In genomic region chr2:240868286-240869108, GRCh38 we compare ENCODE assay signal across 1 cellular context.
TF ChIP-seq lines count a peak whose summit lies in the region.

Gene AGXT, plus strand, starts transcription at chr2:240868824. Its CDS starts 42 bp downstream, at chr2:240868866.

TF ChIP-seq in HepG2, 621 proteins besides CTCF, POLR2A, EP300 and RAD21 (continued from another document and continues in another):
- TF ChIP-seq ZNF770 (CRISPR knock-in tag; IDR thresholded peaks at IDR 0.05) (peak; percentile 60), AHR (CRISPR knock-in tag; IDR thresholded peaks at IDR 0.05) (no peak), ZMYM4 (CRISPR knock-in tag; IDR thresholded peaks at IDR 0.05) (peak; percentile 41; the same call in 1 of the 2 replicates), REPIN1 (CRISPR knock-in tag; IDR thresholded peaks at IDR 0.05; ENCODE audit: borderline replicate concordance, low read depth) (peak; percentile 80; the same call in 1 of the 2 replicates), FOXJ3 (CRISPR knock-in tag; IDR thresholded peaks at IDR 0.05; ENCODE audit: borderline replicate concordance) (peak; percentile 80; the same call in 1 of the 2 replicates), NFE2 (CRISPR knock-in tag; IDR thresholded peaks at IDR 0.05) (no peak), ZNF546 (CRISPR knock-in tag; conservative IDR thresholded peaks at IDR 0.05) (no peak), RFX5 (IDR thresholded peaks at IDR 0.05; ENCODE audit: low read depth, low read length) (no peak), SMYD3 (CRISPR knock-in tag; IDR thresholded peaks at IDR 0.05) (peak; percentile 82; the same call in 1 of the 2 replicates), JUN (CRISPR knock-in tag; IDR thresholded peaks at IDR 0.05) (no peak; the same call in 1 of the 2 replicates), ZNF350 (CRISPR knock-in tag; IDR thresholded peaks at IDR 0.05; ENCODE audit: borderline replicate concordance, low read depth) (peak; percentile 74), ZKSCAN1 (IDR thresholded peaks at IDR 0.05; ENCODE audit: low read length) (no peak), GATA4 (IDR thresholded peaks at IDR 0.05; ENCODE audit: borderline replicate concordance, low read depth) (peak; percentile 57; the same call in 1 of the 2 replicates), FOXK1 (CRISPR knock-in tag; IDR thresholded peaks at IDR 0.05; ENCODE audit: borderline replicate concordance, low read depth) (no peak; the same call in 1 of the 2 replicates), SETDB1 (CRISPR knock-in tag; IDR thresholded peaks at IDR 0.05; ENCODE audit: borderline replicate concordance) (peak; percentile 65; the same call in 1 of the 2 replicates), JUND (CRISPR knock-in tag; IDR thresholded peaks at IDR 0.05) (peak; percentile 41), RNF2 (conservative IDR thresholded peaks at IDR 0.05; ENCODE audit: low read depth) (peak; percentile 87), ZSCAN12 (CRISPR knock-in tag; IDR thresholded peaks at IDR 0.05) (peak; percentile 67; the same call in 1 of the 2 replicates), RAD51 (IDR thresholded peaks at IDR 0.05; ENCODE audit: borderline replicate concordance) (no peak), ZBTB44 (CRISPR knock-in tag; IDR thresholded peaks at IDR 0.05) (no peak), ZNF367 (CRISPR knock-in tag; IDR thresholded peaks at IDR 0.05; ENCODE audit: borderline replicate concordance) (no peak), SOX5 (CRISPR knock-in tag; IDR thresholded peaks at IDR 0.05; ENCODE audit: borderline replicate concordance) (peak; percentile 94), ZFP41 (CRISPR knock-in tag; IDR thresholded peaks at IDR 0.05; ENCODE audit: borderline replicate concordance) (peak; percentile 37; the same call in 1 of the 2 replicates), PPARG (CRISPR knock-in tag; conservative IDR thresholded peaks at IDR 0.05) (peak; percentile 77), ZEB1 (IDR thresholded peaks at IDR 0.05; ENCODE audit: insufficient replicate concordance, low read depth) (peak; percentile 41), GPN1 (CRISPR knock-in tag; IDR thresholded peaks at IDR 0.05; ENCODE audit: borderline replicate concordance) (no peak), ERF (CRISPR knock-in tag; IDR thresholded peaks at IDR 0.05) (peak; percentile 75), ZNF20 (CRISPR knock-in tag; IDR thresholded peaks at IDR 0.05) (no peak), ZBED4 (CRISPR knock-in tag; IDR thresholded peaks at IDR 0.05; ENCODE audit: borderline replicate concordance) (peak; percentile 50), ZBTB43 (CRISPR knock-in tag; conservative IDR thresholded peaks at IDR 0.05) (0 out of 2 replicates have a peak, but pooled peaks have one; percentile 77), ZBTB42 (CRISPR knock-in tag; IDR thresholded peaks at IDR 0.05) (0 out of 2 replicates have a peak, but pooled peaks have one; percentile 86), KLF16 (CRISPR knock-in tag; IDR thresholded peaks at IDR 0.05) (0 out of 4 replicates have a peak, but pooled peaks of 1 of the 2 experiments have one; percentile 25), SNAI1 (CRISPR knock-in tag; IDR thresholded peaks at IDR 0.05; ENCODE audit: borderline replicate concordance) (no peak), NONO (IDR thresholded peaks at IDR 0.05) (no peak), NONO (CRISPR knock-in tag; conservative IDR thresholded peaks at IDR 0.05) (peak; percentile 86), CREB3 (CRISPR knock-in tag; IDR thresholded peaks at IDR 0.05) (no peak), MLXIP (CRISPR knock-in tag; IDR thresholded peaks at IDR 0.05; ENCODE audit: borderline replicate concordance) (no peak), CBX2 (IDR thresholded peaks at IDR 0.05; ENCODE audit: low read depth, low read length) (no peak), CBX2 (CRISPR knock-in tag; IDR thresholded peaks at IDR 0.05; ENCODE audit: low read depth) (no peak), NFRKB (IDR thresholded peaks at IDR 0.05) (no peak), ZNF10 (CRISPR knock-in tag; IDR thresholded peaks at IDR 0.05; ENCODE audit: borderline replicate concordance, low read depth) (no peak), KMT2B (CRISPR knock-in tag; IDR thresholded peaks at IDR 0.05) (peak; percentile 42; the same call in 1 of the 2 replicates), U2AF1 (optimal IDR thresholded peaks at IDR 0.05; ENCODE audit: low read depth, low read length) (no peak), HNF4A (CRISPR knock-in tag; IDR thresholded peaks at IDR 0.05) (peak; percentile 84), ZBTB38 (CRISPR knock-in tag; IDR thresholded peaks at IDR 0.05) (peak; percentile 77; the same call in 1 of the 2 replicates), ATF1 (CRISPR knock-in tag; IDR thresholded peaks at IDR 0.05) (no peak), ZNF570 (CRISPR knock-in tag; IDR thresholded peaks at IDR 0.05; ENCODE audit: borderline replicate concordance) (no peak), ZNF280B (CRISPR knock-in tag; IDR thresholded peaks at IDR 0.05; ENCODE audit: borderline replicate concordance) (peak; percentile 85; the same call in 1 of the 2 replicates)
- TF ChIP-seq, protein P1, sequence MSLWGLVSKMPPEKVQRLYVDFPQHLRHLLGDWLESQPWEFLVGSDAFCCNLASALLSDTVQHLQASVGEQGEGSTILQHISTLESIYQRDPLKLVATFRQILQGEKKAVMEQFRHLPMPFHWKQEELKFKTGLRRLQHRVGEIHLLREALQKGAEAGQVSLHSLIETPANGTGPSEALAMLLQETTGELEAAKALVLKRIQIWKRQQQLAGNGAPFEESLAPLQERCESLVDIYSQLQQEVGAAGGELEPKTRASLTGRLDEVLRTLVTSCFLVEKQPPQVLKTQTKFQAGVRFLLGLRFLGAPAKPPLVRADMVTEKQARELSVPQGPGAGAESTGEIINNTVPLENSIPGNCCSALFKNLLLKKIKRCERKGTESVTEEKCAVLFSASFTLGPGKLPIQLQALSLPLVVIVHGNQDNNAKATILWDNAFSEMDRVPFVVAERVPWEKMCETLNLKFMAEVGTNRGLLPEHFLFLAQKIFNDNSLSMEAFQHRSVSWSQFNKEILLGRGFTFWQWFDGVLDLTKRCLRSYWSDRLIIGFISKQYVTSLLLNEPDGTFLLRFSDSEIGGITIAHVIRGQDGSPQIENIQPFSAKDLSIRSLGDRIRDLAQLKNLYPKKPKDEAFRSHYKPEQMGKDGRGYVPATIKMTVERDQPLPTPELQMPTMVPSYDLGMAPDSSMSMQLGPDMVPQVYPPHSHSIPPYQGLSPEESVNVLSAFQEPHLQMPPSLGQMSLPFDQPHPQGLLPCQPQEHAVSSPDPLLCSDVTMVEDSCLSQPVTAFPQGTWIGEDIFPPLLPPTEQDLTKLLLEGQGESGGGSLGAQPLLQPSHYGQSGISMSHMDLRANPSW (CRISPR knock-in tag; IDR thresholded peaks at IDR 0.05; ENCODE audit: borderline replicate concordance), result peak; percentile 87; the same call in 1 of the 2 replicates
